ENCODE assay signal across 8 cellular contexts in the genomic region with DNA sequence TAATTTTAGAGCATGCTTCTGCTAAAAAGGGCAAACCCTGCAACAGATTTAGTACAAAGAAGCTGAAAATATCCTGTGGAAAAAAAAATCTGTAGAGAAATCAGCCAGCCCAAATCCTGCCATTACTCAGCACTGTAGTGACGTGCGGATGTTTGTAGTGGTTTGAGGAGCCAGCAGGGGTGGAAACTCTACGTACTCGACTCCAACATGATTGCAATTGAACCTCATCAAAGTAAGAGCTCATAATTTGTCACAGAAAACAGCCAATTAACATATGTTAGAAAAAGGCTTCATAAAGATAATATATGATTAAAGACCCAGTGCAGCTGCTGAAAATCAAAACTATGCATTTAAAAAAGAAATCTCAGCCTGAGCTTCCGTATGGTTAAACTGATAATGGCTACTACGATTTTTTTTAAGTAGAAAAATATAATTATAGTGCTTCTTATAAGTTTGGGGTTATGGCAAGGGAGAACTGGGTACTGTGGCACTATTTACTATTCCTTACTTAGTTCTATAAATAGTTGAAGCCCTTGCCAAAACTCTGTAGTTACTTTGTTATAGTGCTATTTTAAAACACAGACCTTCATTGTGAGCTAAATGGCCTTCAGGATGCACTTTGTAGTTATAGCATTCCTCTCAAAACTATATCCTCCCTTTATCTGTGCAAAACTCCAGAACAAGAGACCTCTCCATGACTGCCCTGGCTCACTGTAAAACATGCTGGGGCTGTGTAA. TPM values are rescaled to one million over a fixed set of nuclear protein-coding genes. Genes with fewer than 3 reads are reported as not detected.
DNase-seq lines count a peak whose midpoint lies in the region; ATAC-seq and TF ChIP-seq lines count a peak whose summit lies in the region.

No MANE protein-coding gene starts in this region.

- ATAC-seq in HG03442 (IDR thresholded peaks at IDR 0.05; ENCODE audit: unreplicated experiment) (peak; percentile 56), left lung (peak; percentile 83)
- peak; percentile 68 for ATAC-seq in stimulated activated effector memory CD8-positive, alpha-beta T cell treated with anti-CD3 and anti-CD28 coated beads, Interleukin-12 subunit alpha, Interleukin-12 subunit beta, amount 100 ng/mL, for 72 hours

- no peaks in the 10 kb centered on the region for H3K9me3 ChIP-seq in left lung

- no peak overlapping the region for H3K27ac Mint-ChIP-seq in activated naive CD4-positive, alpha-beta T cell treated with anti-CD3 and anti-CD28 coated beads, Interleukin-2, amount 10 ng/mL, durations not matched to agents 7 days and 5 days
- H3K27ac Mint-ChIP-seq in stimulated activated effector memory CD8-positive, alpha-beta T cell treated with anti-CD3 and anti-CD28 coated beads, Interleukin-12 subunit alpha, Interleukin-12 subunit beta, amount 100 ng/mL, for 72 hours, result no peak overlapping the region

- H3K4me3 Mint-ChIP-seq in activated naive CD4-positive, alpha-beta T cell treated with anti-CD3 and anti-CD28 coated beads, Interleukin-2, amount 10 ng/mL, durations not matched to agents 7 days and 5 days, result no peak overlapping the region
- no peak overlapping the region for H3K4me3 Mint-ChIP-seq in stimulated activated effector memory CD8-positive, alpha-beta T cell treated with anti-CD3 and anti-CD28 coated beads, Interleukin-12 subunit alpha, Interleukin-12 subunit beta, amount 100 ng/mL, for 72 hours

- peak overlapping the region; percentile 49 to 57 for H3K27ac ChIP-seq in left lung

- H3K36me3 ChIP-seq in left lung, result no peaks in the 10 kb centered on the region

- DNase-seq in activated T-cell treated with anti-CD3 and anti-CD28 coated beads for 24 hours (ENCODE audit: low read depth) (peak; percentile 33), left lung (peak in 1 of 2 donors; percentile 55), C1 segment of cervical spinal cord (lab: John Stamatoyannopoulos, UW) (no peak), DMS153 (lab: John Stamatoyannopoulos, UW) (no peak)
- no peak for DNase-seq in activated T-cell treated with anti-CD3 and anti-CD28 coated beads, Interleukin-2, amount 50 U/mL, for 1 hour
- DNase-seq in activated naive CD4-positive, alpha-beta T cell treated with anti-CD3 and anti-CD28 coated beads, Interleukin-2, amount 10 ng/mL, durations not matched to agents 7 days and 5 days, result peak; percentile 29
- DNase-seq in stimulated activated effector memory CD8-positive, alpha-beta T cell treated with anti-CD3 and anti-CD28 coated beads, Interleukin-12 subunit alpha, Interleukin-12 subunit beta, amount 100 ng/mL, for 72 hours (ENCODE audit: low spot score in 2 of 2), result no peak

- CTCF ChIA-PET in activated naive CD4-positive, alpha-beta T cell treated with anti-CD3 and anti-CD28 coated beads, Interleukin-2, amount 10 ng/mL, durations not matched to agents 7 days and 5 days (lab: Charles Lee), result no interaction called here

- H3K27me3 Mint-ChIP-seq in activated naive CD4-positive, alpha-beta T cell treated with anti-CD3 and anti-CD28 coated beads, Interleukin-2, amount 10 ng/mL, durations not matched to agents 7 days and 5 days, result no peaks in the 10 kb centered on the region

- H3K36me3 Mint-ChIP-seq in activated naive CD4-positive, alpha-beta T cell treated with anti-CD3 and anti-CD28 coated beads, Interleukin-2, amount 10 ng/mL, durations not matched to agents 7 days and 5 days, result no peaks in the 10 kb centered on the region
- H3K36me3 Mint-ChIP-seq in stimulated activated effector memory CD8-positive, alpha-beta T cell treated with anti-CD3 and anti-CD28 coated beads, Interleukin-12 subunit alpha, Interleukin-12 subunit beta, amount 100 ng/mL, for 72 hours, result no peaks in the 10 kb centered on the region

- no peaks in the 10 kb centered on the region for H3K27me3 ChIP-seq in left lung

- intact Hi-C loops in left lung (cut with DNase I), result no loop called here

- no peaks in the 10 kb centered on the region for H3K9me3 Mint-ChIP-seq in activated naive CD4-positive, alpha-beta T cell treated with anti-CD3 and anti-CD28 coated beads, Interleukin-2, amount 10 ng/mL, durations not matched to agents 7 days and 5 days
- H3K9me3 Mint-ChIP-seq in stimulated activated effector memory CD8-positive, alpha-beta T cell treated with anti-CD3 and anti-CD28 coated beads, Interleukin-12 subunit alpha, Interleukin-12 subunit beta, amount 100 ng/mL, for 72 hours, result peaks cover 3% of the 10 kb centered on the region

- H3K4me3 ChIP-seq in left lung, result no peak overlapping the region

- TF ChIP-seq CTCF in left lung (IDR thresholded peaks at IDR 0.05), result no peak

- peaks cover 0 to 51% of the 10 kb centered on the region in 2 donors for H3K4me1 ChIP-seq in left lung

- peaks cover 19% of the 10 kb centered on the region for H3K4me1 Mint-ChIP-seq in activated naive CD4-positive, alpha-beta T cell treated with anti-CD3 and anti-CD28 coated beads, Interleukin-2, amount 10 ng/mL, durations not matched to agents 7 days and 5 days
- no peaks in the 10 kb centered on the region for H3K4me1 Mint-ChIP-seq in stimulated activated effector memory CD8-positive, alpha-beta T cell treated with anti-CD3 and anti-CD28 coated beads, Interleukin-12 subunit alpha, Interleukin-12 subunit beta, amount 100 ng/mL, for 72 hours

RNA-seq across cellular contexts. Expression of gene MEF2C, which starts 49.4 kb away (rescaled TPM):
- total RNA-seq in left lung, result 10 to 100 TPM; 45.7 to 46.1 TPM

Comparison
In these comparisons a context has a peak if more than half of its experiments do, and no peak if none do; other contexts are left out.
1. DNase-seq: peak in activated T-cell treated with anti-CD3 and anti-CD28 coated beads for 24 hours (single experiment) and activated naive CD4-positive, alpha-beta T cell treated with anti-CD3 and anti-CD28 coated beads, Interleukin-2, amount 10 ng/mL, durations not matched to agents 7 days and 5 days (single experiment); none in activated T-cell treated with anti-CD3 and anti-CD28 coated beads, Interleukin-2, amount 50 U/mL, for 1 hour (single experiment), stimulated activated effector memory CD8-positive, alpha-beta T cell treated with anti-CD3 and anti-CD28 coated beads, Interleukin-12 subunit alpha, Interleukin-12 subunit beta, amount 100 ng/mL, for 72 hours (0 of 2), C1 segment of cervical spinal cord (0 of 14) and DMS153 (single experiment).
2. Peak in every context shown above with its lines, with median percentiles within 50 percentile points of each other: ATAC-seq.